23 cellular contexts compared by ENCODE assay signal in the genomic region with DNA sequence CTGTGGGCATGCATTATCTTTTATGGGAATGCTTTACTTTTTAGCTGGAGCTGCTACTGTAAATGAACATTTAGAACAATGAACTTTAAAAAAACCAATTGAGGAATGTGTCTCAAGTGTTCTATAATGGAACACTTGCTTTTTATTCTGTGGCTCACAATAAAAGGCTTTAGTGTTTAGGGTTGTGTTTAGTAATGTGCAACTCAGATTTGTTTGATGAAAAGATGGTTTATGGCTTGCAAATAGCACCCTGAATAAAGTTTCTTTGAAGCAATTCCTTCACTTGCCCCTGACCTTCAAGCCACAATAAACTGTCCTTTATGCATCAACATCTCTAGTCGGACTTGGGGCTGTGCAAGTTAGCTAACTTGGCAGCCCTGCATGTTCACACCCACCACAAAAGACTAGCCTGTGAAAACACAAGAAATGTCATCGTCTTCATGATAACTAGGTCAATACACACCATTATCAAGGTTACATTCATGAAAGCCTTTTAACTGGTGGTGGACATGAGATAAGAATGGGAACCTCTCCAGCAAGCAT.
"Had no signal": no experiment of that assay in that cellular context is flagged by ENCODE, and none has a peak within 500 bp of the region (broad histone marks: within the 10 kb centered on the region; RNA-seq: fewer than 3 reads in every experiment).

No MANE protein-coding gene starts in this region.

- H3K4me1 ChIP-seq: pancreas, vagina had no signal

- ATAC-seq: foreskin keratinocyte; left cardiac atrium; left ventricle myocardium superior; naive thymus-derived CD4-positive, alpha-beta T cell; pancreas; right cardiac atrium; stimulated activated effector memory CD8-positive, alpha-beta T cell treated with anti-CD3 and anti-CD28 coated beads, Interleukin-12 subunit alpha, Interleukin-12 subunit beta, amount 100 ng/mL, for 72 hours had no signal

- H3K27ac Mint-ChIP-seq: dendritic cell treated with granulocyte-macrophage colony-stimulating factor and Interleukin-4, amounts not matched to agents 40 ng/mL and 50 ng/mL, for 4 days; naive thymus-derived CD4-positive, alpha-beta T cell; stimulated activated effector memory CD8-positive, alpha-beta T cell treated with anti-CD3 and anti-CD28 coated beads, Interleukin-12 subunit alpha, Interleukin-12 subunit beta, amount 100 ng/mL, for 72 hours; stimulated activated naive CD8-positive, alpha-beta T cell treated with anti-CD3 and anti-CD28 coated beads, Interleukin-15, Interleukin-2, amounts not matched to agents 100 ng/mL and 50 ng/mL, for 24 hours had no signal

- H3K9me3 Mint-ChIP-seq: dendritic cell treated with granulocyte-macrophage colony-stimulating factor and Interleukin-4, amounts not matched to agents 40 ng/mL and 50 ng/mL, for 4 days; naive thymus-derived CD4-positive, alpha-beta T cell; stimulated activated effector memory CD8-positive, alpha-beta T cell treated with anti-CD3 and anti-CD28 coated beads, Interleukin-12 subunit alpha, Interleukin-12 subunit beta, amount 100 ng/mL, for 72 hours; stimulated activated naive CD8-positive, alpha-beta T cell treated with anti-CD3 and anti-CD28 coated beads, Interleukin-15, Interleukin-2, amounts not matched to agents 100 ng/mL and 50 ng/mL, for 24 hours had no signal

- H3K27ac ChIP-seq: foreskin keratinocyte, hepatocyte, neutrophil, pancreas, tibial artery, upper lobe of left lung, vagina had no signal

- H3K36me3 ChIP-seq: neutrophil, upper lobe of left lung had no signal

- H3K27me3 ChIP-seq: foreskin keratinocyte, hepatocyte, neutrophil, pancreas, tibial artery, upper lobe of left lung, vagina had no signal

- H3K36me3 Mint-ChIP-seq: stimulated activated effector memory CD8-positive, alpha-beta T cell treated with anti-CD3 and anti-CD28 coated beads, Interleukin-12 subunit alpha, Interleukin-12 subunit beta, amount 100 ng/mL, for 72 hours had no signal

- H3K4me2 ChIP-seq: hepatocyte had no signal

- DNase-seq: erythroblast; foreskin keratinocyte; head of caudate nucleus; kidney; left cardiac atrium; left ventricle myocardium superior; mesendoderm; naive thymus-derived CD4-positive, alpha-beta T cell; pancreas; right cardiac atrium; small intestine; stimulated activated CD4-positive, alpha-beta T cell treated with anti-CD3 and anti-CD28 coated beads, Interleukin-2, amount 100 ng/mL, for 48 hours; stimulated activated CD8-positive, alpha-beta memory T cell treated with anti-CD3 and anti-CD28 coated beads, Interleukin-4, amount 100 ng/mL, for 48 hours; tibial artery had no signal

- H3K4me3 Mint-ChIP-seq: dendritic cell treated with granulocyte-macrophage colony-stimulating factor and Interleukin-4, amounts not matched to agents 40 ng/mL and 50 ng/mL, for 4 days; naive thymus-derived CD4-positive, alpha-beta T cell; stimulated activated effector memory CD8-positive, alpha-beta T cell treated with anti-CD3 and anti-CD28 coated beads, Interleukin-12 subunit alpha, Interleukin-12 subunit beta, amount 100 ng/mL, for 72 hours; stimulated activated naive CD8-positive, alpha-beta T cell treated with anti-CD3 and anti-CD28 coated beads, Interleukin-15, Interleukin-2, amounts not matched to agents 100 ng/mL and 50 ng/mL, for 24 hours had no signal

- H3K9me3 ChIP-seq: neutrophil, pancreas, tibial artery, upper lobe of left lung, vagina had no signal

- H3K4me3 ChIP-seq: hepatocyte, lung, pancreas, tibial artery, upper lobe of left lung, vagina had no signal

- H3K27me3 Mint-ChIP-seq: dendritic cell treated with granulocyte-macrophage colony-stimulating factor and Interleukin-4, amounts not matched to agents 40 ng/mL and 50 ng/mL, for 4 days; progenitor cell of endocrine pancreas; stimulated activated naive CD8-positive, alpha-beta T cell treated with anti-CD3 and anti-CD28 coated beads, Interleukin-15, Interleukin-2, amounts not matched to agents 100 ng/mL and 50 ng/mL, for 24 hours had no signal

- H3K4me1 Mint-ChIP-seq: naive thymus-derived CD4-positive, alpha-beta T cell; stimulated activated effector memory CD8-positive, alpha-beta T cell treated with anti-CD3 and anti-CD28 coated beads, Interleukin-12 subunit alpha, Interleukin-12 subunit beta, amount 100 ng/mL, for 72 hours had no signal

- H2AFZ ChIP-seq: hepatocyte had no signal
